8 cellular contexts compared by ENCODE assay signal in genomic region chr12:108559748-108560147, GRCh38. TPM values are rescaled to one million over a fixed set of nuclear protein-coding genes. Genes with fewer than 3 reads are reported as not detected.
DNase-seq lines count a peak whose midpoint lies in the region; ATAC-seq, FAIRE-seq and TF ChIP-seq lines count a peak whose summit lies in the region.

No MANE protein-coding gene starts in this region.

- H2AFZ ChIP-seq in DND-41 (ENCODE audit: low read depth, low read length), result no peak overlapping the region
- no peak overlapping the region for H2AFZ ChIP-seq in OCI-LY7 (ENCODE audit: low read length)
- no peak overlapping the region for H2AFZ ChIP-seq in endothelial cell of umbilical vein (ENCODE audit: low read depth, low read length)

- no peaks in the 10 kb centered on the region for H3K9me2 ChIP-seq in OCI-LY7 (ENCODE audit: insufficient read depth, low read length)

- no peak for FAIRE-seq in endothelial cell of umbilical vein (lab: Jason Lieb, UNC)

- TF ChIP-seq EP300 in ovary (IDR thresholded peaks at IDR 0.05), result no peak

- peak; percentile 27 for TF ChIP-seq CTCF in DND-41 (IDR thresholded peaks at IDR 0.05; ENCODE audit: borderline replicate concordance, extremely low read depth, low read length, poor library complexity, severe bottlenecking)
- peak; percentile 34; the same call in 1 of the 2 replicates for TF ChIP-seq CTCF in OCI-LY7 (conservative IDR thresholded peaks at IDR 0.05; ENCODE audit: low read length)
- TF ChIP-seq CTCF in endothelial cell of umbilical vein (IDR thresholded peaks at IDR 0.05; ENCODE audit: extremely low read depth in 1 of 2, insufficient read depth in 1 of 2, low read depth in 1 of 2, low read length in 2 of 2), result no peak
- TF ChIP-seq CTCF in ovary (IDR thresholded peaks at IDR 0.05), result no peak

- POLR2A ChIA-PET in OCI-LY7 (lab: Charles Lee), result interaction anchor here (1.2 to 15.0 kb wide), 5 partner anchors 9 to 75 kb away, joined by 3 to 309 read pairs (median 6); partner anchors contain the start of gene SELPLG
- POLR2A ChIA-PET in endothelial cell of umbilical vein (lab: Charles Lee), result no interaction called here

- peak overlapping the region; percentile 75 for H3K9ac ChIP-seq in DND-41 (ENCODE audit: low read depth, low read length)
- H3K9ac ChIP-seq in endothelial cell of umbilical vein (replicated peaks; ENCODE audit: extremely low read depth, insufficient read depth, low read length), result peak overlapping the region; percentile 74

- peak overlapping the region; percentile 92 for H3K4me2 ChIP-seq in DND-41 (ENCODE audit: insufficient read depth, low read length)
- peak overlapping the region; percentile 85 for H3K4me2 ChIP-seq in OCI-LY7 (ENCODE audit: low read length)
- H3K4me2 ChIP-seq in endothelial cell of umbilical vein (ENCODE audit: insufficient read depth, low read length), result peak overlapping the region; percentile 82

- CTCF ChIA-PET in OCI-LY7 (lab: Charles Lee; ENCODE audit: unreplicated experiment), result no interaction called here
- CTCF ChIA-PET in endothelial cell of umbilical vein (lab: Charles Lee), result interaction anchor here (0.8 to 1.6 kb wide), 3 partner anchors 58 to 391 kb away, joined by 3 to 4 read pairs (median 4); no protein-coding TSS in a partner anchor

- peaks cover 55% of the 10 kb centered on the region for H4K20me1 ChIP-seq in DND-41 (ENCODE audit: insufficient read depth, low read length)
- peaks cover 7% of the 10 kb centered on the region; the same call in 1 of the 2 replicates for H4K20me1 ChIP-seq in OCI-LY7 (ENCODE audit: insufficient read depth, low read length)
- H4K20me1 ChIP-seq in endothelial cell of umbilical vein (replicated peaks; ENCODE audit: control insufficient read depth, extremely low read depth, insufficient read depth, low read length), result no peaks in the 10 kb centered on the region

- peaks cover 53% of the 10 kb centered on the region for H3K36me3 ChIP-seq in DND-41 (ENCODE audit: insufficient read depth, low read length)
- H3K36me3 ChIP-seq in OCI-LY7 (ENCODE audit: insufficient read depth, low read length), result peaks cover 51% of the 10 kb centered on the region
- H3K36me3 ChIP-seq in endothelial cell of umbilical vein (ENCODE audit: control insufficient read depth in 2 of 2, extremely low read depth in 1 of 2, insufficient read depth in 2 of 2, low read length in 2 of 2), result peaks cover 0 to 5% of the 10 kb centered on the region in 2 experiments
- no peaks in the 10 kb centered on the region for H3K36me3 ChIP-seq in ovary

- BruUV-seq in OCI-LY7 (replicated peaks; lab: Mats Ljungman, UMichigan) (no TSS peak), endothelial cell of umbilical vein (replicated peaks; lab: Mats Ljungman, UMichigan) (no TSS peak)

- intact Hi-C loops in OCI-LY7 (cut with micrococcal nuclease; ENCODE audit: unreplicated experiment) (loop anchor here (2.0 to 5.0 kb wide), 3 partner anchors 45 to 503 kb away; partner anchors contain the start of genes FICD and SSH1), endothelial cell of umbilical vein (cut with micrococcal nuclease) (loop anchor here (5.0 kb wide), 1 partner anchor 553 kb away; no protein-coding TSS in a partner anchor), ovary (cut with DNase I) (loop anchor here in 3 of 4 donors (5.0 to 10.0 kb wide), 5 partner anchors 58 to 538 kb away; partner anchors contain the start of genes UNG (in 2 of the 3) and ALKBH2 (in 1 of the 3)), posterior cingulate gyrus (cut with DNase I) (loop anchor here (5.0 kb wide), 2 partner anchors 42 to 533 kb away; partner anchors contain the start of genes ALKBH2 and FICD)

- H3K27ac ChIP-seq in DND-41 (ENCODE audit: low read length) (peak overlapping the region; percentile 87), OCI-LY7 (ENCODE audit: low read depth, low read length, poor library complexity, severe bottlenecking) (peak overlapping the region; percentile 82), endothelial cell of umbilical vein (ENCODE audit: insufficient read depth, low read depth, low read length) (peak overlapping the region; percentile 83), ovary (no peak overlapping the region)

- H3K9me3 ChIP-seq in DND-41 (ENCODE audit: insufficient read depth, low read length, severe bottlenecking) (no peaks in the 10 kb centered on the region), OCI-LY7 (ENCODE audit: low read length) (no peaks in the 10 kb centered on the region), endothelial cell of umbilical vein (replicated peaks; ENCODE audit: control insufficient read depth, insufficient read depth, low read length) (no peaks in the 10 kb centered on the region), ovary (no peaks in the 10 kb centered on the region)

- no peaks in the 10 kb centered on the region for H3K27me3 ChIP-seq in DND-41 (ENCODE audit: insufficient read depth, low read length, poor library complexity)
- no peaks in the 10 kb centered on the region for H3K27me3 ChIP-seq in endothelial cell of umbilical vein (ENCODE audit: control insufficient read depth in 2 of 2, insufficient read depth in 2 of 2, low read length in 2 of 2)
- no peaks in the 10 kb centered on the region for H3K27me3 ChIP-seq in ovary

- dilution Hi-C loops in endothelial cell of umbilical vein (cut with MboI; ENCODE audit: extremely low pct_ligation_motif_present, low sequenced_read_pairs), result no loop called here

- WGBS in ovary, 3 donors, result 53 to 55% (median 55%) methylated on average over 3 of the region's 3 CpGs

- H3K4me3 ChIP-seq in DND-41 (ENCODE audit: low read depth in 1 of 2, low read length in 2 of 2), result peak overlapping the region; percentile 81 to 88
- peak overlapping the region; percentile 79 for H3K4me3 ChIP-seq in OCI-LY7 (ENCODE audit: low read depth, low read length, poor library complexity, severe bottlenecking)
- H3K4me3 ChIP-seq in endothelial cell of umbilical vein (replicated peaks in 1 of 3; ENCODE audit: insufficient read depth in 1 of 3, low read depth in 1 of 3, low read length in 3 of 3), result peak overlapping the region in 2 of 3 experiments; percentile 45 to 86
- H3K4me3 ChIP-seq in ovary, result peak overlapping the region; percentile 96

- no peaks in the 10 kb centered on the region for H3K9me1 ChIP-seq in endothelial cell of umbilical vein (replicated peaks; ENCODE audit: control insufficient read depth, extremely low read depth, insufficient read depth, low read length)

- H3K79me2 ChIP-seq in DND-41 (ENCODE audit: insufficient read depth, low read length) (peaks cover 86% of the 10 kb centered on the region), OCI-LY7 (ENCODE audit: insufficient read depth, low read depth, low read length) (peaks cover 88% of the 10 kb centered on the region), endothelial cell of umbilical vein (ENCODE audit: control insufficient read depth, insufficient read depth, low read length) (peaks cover 62% of the 10 kb centered on the region)

- H3K4me1 ChIP-seq in DND-41 (ENCODE audit: insufficient read depth, low read length) (peaks cover 63% of the 10 kb centered on the region), OCI-LY7 (ENCODE audit: insufficient read depth, low read length, poor library complexity, severe bottlenecking) (peaks cover 58% of the 10 kb centered on the region), endothelial cell of umbilical vein (ENCODE audit: control insufficient read depth, extremely low read depth, insufficient read depth, low read length) (peaks cover 24% of the 10 kb centered on the region), ovary (ENCODE audit: insufficient read depth) (peaks cover 12% of the 10 kb centered on the region)

- TF ChIP-seq POLR2A in endothelial cell of umbilical vein (IDR thresholded peaks at IDR 0.05; ENCODE audit: low read depth, low read length) (no peak), ovary (IDR thresholded peaks at IDR 0.05) (no peak)

- in situ Hi-C loops in KBM-7 (cut with MboI; ENCODE audit: low pct_unique_long_range_greater_than_20kb, low sequenced_read_pairs), result no loop called here

- DNase-seq in DND-41 (no peak), OCI-LY7 (ENCODE audit: low spot score) (peak; percentile 30), endothelial cell of umbilical vein (ENCODE audit: low read depth, low spot score) (no peak), ovary (no peak), KBM-7 (no peak), activated gamma-delta T cell treated with Interleukin-2 at 50 U/mL for 16 hours (no peak), posterior cingulate gyrus (no peak)

- no peak for ATAC-seq in DND-41 (ENCODE audit: insufficient read depth, low read depth)
- ATAC-seq in GM21526 (IDR thresholded peaks at IDR 0.05; ENCODE audit: low FRiP score, unreplicated experiment), result no peak

RNA-seq across cellular contexts. Expression of gene SART3, which starts 1.2 kb away (rescaled TPM):
- 211 and 238 TPM in 2 replicates for total RNA-seq in OCI-LY7 (2014; rRNA removed; shearing (Covaris generic))
- total RNA-seq in OCI-LY7 (2022) (130 and 143 TPM in 2 replicates), endothelial cell of umbilical vein (48.1 and 50.7 TPM in 2 replicates), ovary (10 to 100 TPM; 44.5 to 55.3 (median 48.3) TPM)
- polyA plus RNA-seq in endothelial cell of umbilical vein (6.7 and 13.9 TPM in 2 replicates), ovary (10 to 100 TPM; 27.9 to 36.2 TPM)
- 15.8 and 16.0 TPM in 2 replicates for polyA plus RNA-seq in endothelial cell of umbilical vein (2011; cell fraction: cytosol; rRNA removed)
- 63.9 and 70.1 TPM in 2 replicates for polyA plus RNA-seq in endothelial cell of umbilical vein (2011; cell fraction: nucleus; rRNA removed)
- 35.0 and 37.2 TPM in 2 replicates for polyA plus RNA-seq in endothelial cell of umbilical vein (2012)
- 45.0 and 49.8 TPM in 2 replicates for polyA minus RNA-seq in endothelial cell of umbilical vein
- polyA minus RNA-seq in endothelial cell of umbilical vein (2011; cell fraction: cytosol; rRNA and poly(A)+ RNA removed), result 16.8 TPM
- 112 and 125 TPM in 2 replicates for polyA minus RNA-seq in endothelial cell of umbilical vein (2011; cell fraction: nucleus; rRNA and poly(A)+ RNA removed)

RNA-seq across cellular contexts. Expression of gene ISCU, which starts 2.6 kb away (rescaled TPM):
- 137 and 146 TPM in 2 replicates for total RNA-seq in OCI-LY7 (2014; rRNA removed; shearing (Covaris generic))
- total RNA-seq in OCI-LY7 (2022) (123 and 130 TPM in 2 replicates), endothelial cell of umbilical vein (74.8 and 75.0 TPM in 2 replicates), ovary (100 to 1,000 TPM; 110 to 238 (median 156) TPM)
- polyA plus RNA-seq in endothelial cell of umbilical vein (65.0 and 78.6 TPM in 2 replicates), ovary (100 to 1,000 TPM; 207 to 298 TPM)
- polyA plus RNA-seq in endothelial cell of umbilical vein (2011; cell fraction: cytosol; rRNA removed), result 88.6 and 96.2 TPM in 2 replicates
- polyA plus RNA-seq in endothelial cell of umbilical vein (2011; cell fraction: nucleus; rRNA removed), result 193 and 227 TPM in 2 replicates
- 98.1 and 134 TPM in 2 replicates for polyA plus RNA-seq in endothelial cell of umbilical vein (2012)
- polyA minus RNA-seq in endothelial cell of umbilical vein, result 57.8 and 58.6 TPM in 2 replicates
- polyA minus RNA-seq in endothelial cell of umbilical vein (2011; cell fraction: cytosol; rRNA and poly(A)+ RNA removed), result 28.8 TPM
- 26.9 and 38.7 TPM in 2 replicates for polyA minus RNA-seq in endothelial cell of umbilical vein (2011; cell fraction: nucleus; rRNA and poly(A)+ RNA removed)

RNA-seq across cellular contexts. Expression of gene TMEM119, which starts 38.1 kb away (rescaled TPM):
- total RNA-seq in OCI-LY7 (2014; rRNA removed; shearing (Covaris generic)), result not detected in 2 replicates
- not detected in 2 replicates for total RNA-seq in OCI-LY7 (2022)
- not detected in 2 replicates for total RNA-seq in endothelial cell of umbilical vein
- not detected in 2 replicates for polyA plus RNA-seq in endothelial cell of umbilical vein
- polyA plus RNA-seq in endothelial cell of umbilical vein (2011; cell fraction: cytosol; rRNA removed), result not detected in 2 replicates
- not detected in 2 replicates for polyA plus RNA-seq in endothelial cell of umbilical vein (2011; cell fraction: nucleus; rRNA removed)
- polyA plus RNA-seq in endothelial cell of umbilical vein (2012), result not detected in 2 replicates
- not detected in 2 replicates for polyA minus RNA-seq in endothelial cell of umbilical vein
- not detected for polyA minus RNA-seq in endothelial cell of umbilical vein (2011; cell fraction: cytosol; rRNA and poly(A)+ RNA removed)
- polyA minus RNA-seq in endothelial cell of umbilical vein (2011; cell fraction: nucleus; rRNA and poly(A)+ RNA removed), result not detected in 2 replicates
- total RNA-seq in ovary, result 1 to 10 TPM in 5 of 7 donors, under 1 TPM in 2; 0.25 to 3.9 (median 1.7) TPM
- 10 to 100 TPM in 1 of 2 donors, 1 to 10 TPM in 1; 2.0 to 12.3 TPM for polyA plus RNA-seq in ovary

RNA-seq across cellular contexts. Expression of gene FICD, which starts 44.7 kb away (rescaled TPM):
- total RNA-seq in OCI-LY7 (2014; rRNA removed; shearing (Covaris generic)), result 8.4 and 13.1 TPM in 2 replicates
- 9.0 and 9.9 TPM in 2 replicates for total RNA-seq in OCI-LY7 (2022)
- total RNA-seq in endothelial cell of umbilical vein, result 6.0 and 6.1 TPM in 2 replicates
- polyA plus RNA-seq in endothelial cell of umbilical vein, result 3.0 and 3.9 TPM in 2 replicates
- 2.1 and 2.8 TPM in 2 replicates for polyA plus RNA-seq in endothelial cell of umbilical vein (2011; cell fraction: cytosol; rRNA removed)
- polyA plus RNA-seq in endothelial cell of umbilical vein (2011; cell fraction: nucleus; rRNA removed), result 4.2 and 4.5 TPM in 2 replicates
- 5.2 and 7.9 TPM in 2 replicates for polyA plus RNA-seq in endothelial cell of umbilical vein (2012)
- 11.0 and 19.2 TPM in 2 replicates for polyA minus RNA-seq in endothelial cell of umbilical vein
- 1.9 TPM for polyA minus RNA-seq in endothelial cell of umbilical vein (2011; cell fraction: cytosol; rRNA and poly(A)+ RNA removed)
- 5.8 and 7.2 TPM in 2 replicates for polyA minus RNA-seq in endothelial cell of umbilical vein (2011; cell fraction: nucleus; rRNA and poly(A)+ RNA removed)
- 10 to 100 TPM in 1 of 7 donors, 1 to 10 TPM in 6; 3.9 to 12.7 (median 7.6) TPM for total RNA-seq in ovary
- polyA plus RNA-seq in ovary, result 1 to 10 TPM; 2.0 to 6.0 TPM

Comparison
In these comparisons a context has a peak if more than half of its experiments do, and no peak if none do; other contexts are left out.
1. H3K27ac ChIP-seq: peak in DND-41 (single experiment), OCI-LY7 (single experiment) and endothelial cell of umbilical vein (single experiment); none in ovary (0 of 2).
2. CTCF ChIP-seq: peak in DND-41 (single experiment) and OCI-LY7 (single experiment); none in endothelial cell of umbilical vein (0 of 2) and ovary (0 of 3).
3. Peak in every context shown above with its lines, with median percentiles within 50 percentile points of each other: H3K4me2 ChIP-seq and H3K4me3 ChIP-seq.